8 cellular contexts compared by ENCODE assay signal in genomic region chr3:122577409-122578028, GRCh38. TPM values are rescaled to one million over a fixed set of nuclear protein-coding genes. Genes with fewer than 3 reads are reported as not detected.
DNase-seq lines count a peak whose midpoint lies in the region; ATAC-seq and TF ChIP-seq lines count a peak whose summit lies in the region.

TSS of gene PARP15 (plus strand) at chr3:122577650. CDS start at chr3:122577668, 18 bp downstream.

- DNase-seq in EH (ENCODE audit: low read depth) (peak; percentile 12), colonic mucosa (peak; percentile 30), tibial nerve (ENCODE audit: low spot score in 2 of 2) (no peak), globus pallidus (ENCODE audit: low spot score) (no peak), DMS153 treated with DMSO at 0.1 percent for 48 hours (lab: John Stamatoyannopoulos, UW; ENCODE audit: unreplicated experiment) (no peak)

- no peaks in the 10 kb centered on the region for H3K27me3 ChIP-seq in colonic mucosa
- no peaks in the 10 kb centered on the region for H3K27me3 ChIP-seq in mucosa of rectum (ENCODE audit: control insufficient read depth in 2 of 2, insufficient read depth in 2 of 2, low read length in 2 of 2)
- H3K27me3 ChIP-seq in tibial nerve: no peaks in the 10 kb centered on the region

- H3K36me3 ChIP-seq in colonic mucosa (no peaks in the 10 kb centered on the region), mucosa of rectum (ENCODE audit: control insufficient read depth in 2 of 2, insufficient read depth in 2 of 2, low read length in 2 of 2) (peaks cover 0 to 4% of the 10 kb centered on the region in 2 donors), tibial nerve (peaks cover 0 to 24% (median 0%) of the 10 kb centered on the region in 3 donors)

- H3K9me3 ChIP-seq in colonic mucosa: peaks cover 4% of the 10 kb centered on the region
- peaks cover 3 to 6% of the 10 kb centered on the region in 2 donors for H3K9me3 ChIP-seq in mucosa of rectum (ENCODE audit: control insufficient read depth in 2 of 2, low read length in 2 of 2)
- peaks cover 0 to 14% (median 3%) of the 10 kb centered on the region in 4 donors for H3K9me3 ChIP-seq in tibial nerve

- WGBS in tibial nerve, 2 donors: 2 to 6% methylated on average over 36 to 39 of the region's 40 CpGs

- TF ChIP-seq EP300 in tibial nerve (IDR thresholded peaks at IDR 0.05): no peak

- H3K4me3 ChIP-seq in colonic mucosa (peak within 1 kb of the TSS; percentile 41), mucosa of rectum (ENCODE audit: low read length in 2 of 2) (peak within 1 kb of the TSS; percentile 59 to 75), tibial nerve (peak within 1 kb of the TSS; percentile 30 to 62 (median 56))

- H3K9ac ChIP-seq in colonic mucosa (ENCODE audit: low read depth in 2 of 2, low read length in 2 of 2) (peak within 1 kb of the TSS in 1 of 2 donors; percentile 66), mucosa of rectum (ENCODE audit: low read depth in 1 of 2, low read length in 2 of 2) (peak within 1 kb of the TSS; percentile 52 to 65)

- TF ChIP-seq CTCF in colonic mucosa (IDR thresholded peaks at IDR 0.05) (no peak), tibial nerve (IDR thresholded peaks at IDR 0.05) (no peak)

- H3K4me1 ChIP-seq in colonic mucosa: no peaks in the 10 kb centered on the region
- no peaks in the 10 kb centered on the region for H3K4me1 ChIP-seq in mucosa of rectum (ENCODE audit: control insufficient read depth in 2 of 2, insufficient read depth in 2 of 2, low read length in 2 of 2)
- H3K4me1 ChIP-seq in tibial nerve: peaks cover 0 to 18% (median 4%) of the 10 kb centered on the region in 4 donors

- ATAC-seq in GM19452 (IDR thresholded peaks at IDR 0.05; ENCODE audit: unreplicated experiment): no peak

- intact Hi-C loops in T-helper 1 cell treated with Interleukin-12 subunit alpha and Interleukin-12 subunit beta and Interleukin-4 antibody, amounts not matched to agents 30 ng/mL and 1 ng/mL, for 36 hours (cut with micrococcal nuclease): loop anchor here (1.0 kb wide), 4 partner anchors 11 to 102 kb away; partner anchors contain the start of genes DTX3L and PARP9
- intact Hi-C loops in colonic mucosa (cut with DNase I): no loop called here

- TF ChIP-seq POLR2A in tibial nerve (IDR thresholded peaks at IDR 0.05): no peak

- H3K27ac ChIP-seq in colonic mucosa (no peak within 1 kb of the TSS), mucosa of rectum (ENCODE audit: low read depth in 2 of 2, low read length in 2 of 2) (peak within 1 kb of the TSS in 1 of 2 donors; percentile 58), tibial nerve (peak within 1 kb of the TSS in 1 of 4 donors; percentile 78)

RNA-seq across cellular contexts. Expression of gene PARP15, which starts in this region (rescaled TPM):
- 43.2 and 43.5 TPM in 2 replicates for total RNA-seq in T-helper 1 cell treated with Interleukin-12 subunit alpha and Interleukin-12 subunit beta and Interleukin-4 antibody, amounts not matched to agents 30 ng/mL and 1 ng/mL, for 36 hours
- 1 to 10 TPM in 1 of 2 donors, under 1 TPM in 1; 0.74 to 1.1 TPM for total RNA-seq in colonic mucosa
- total RNA-seq in tibial nerve: 1 to 10 TPM; 1.2 to 3.6 (median 2.8) TPM

Comparison
In these comparisons a context has a peak if more than half of its experiments do, and no peak if none do; other contexts are left out.
1. DNase-seq: peak in EH (single experiment) and colonic mucosa (single experiment); none in tibial nerve (0 of 2), globus pallidus (single experiment) and DMS153 treated with DMSO at 0.1 percent for 48 hours (single experiment).
2. Peak in every context shown above with its lines, with median percentiles within 50 percentile points of each other: H3K4me3 ChIP-seq.